1 cellular context compared by ENCODE assay signal in the genomic region with DNA sequence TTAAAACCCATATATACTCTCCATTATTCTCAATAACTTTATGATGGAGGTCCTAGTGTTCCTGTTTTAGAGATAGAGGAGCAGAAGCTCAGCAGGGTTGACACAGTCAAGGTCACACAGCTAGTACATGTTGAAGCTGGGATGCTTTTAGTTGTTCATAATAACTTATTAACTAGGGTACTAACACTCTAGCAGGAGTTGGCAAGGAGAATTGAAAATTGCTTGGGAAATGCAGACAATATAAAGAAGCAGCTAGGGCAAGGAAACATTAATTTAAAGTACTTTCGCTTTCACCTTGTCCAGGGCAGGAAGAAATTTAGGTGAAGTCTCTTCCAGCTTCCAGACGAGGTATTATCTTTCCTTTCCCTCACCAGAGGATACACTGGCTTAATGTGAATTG.
TF ChIP-seq lines count a peak whose summit lies in the region.

No MANE protein-coding gene starts in this region.

TF ChIP-seq in SK-N-SH, 30 proteins besides CTCF, POLR2A, EP300 and RAD21:
- TF ChIP-seq RCOR1 (IDR thresholded peaks at IDR 0.05; ENCODE audit: low read length) = no peak
- TF ChIP-seq YY1 (IDR thresholded peaks at IDR 0.05; ENCODE audit: low read depth) = no peak
- TF ChIP-seq, protein P1, sequence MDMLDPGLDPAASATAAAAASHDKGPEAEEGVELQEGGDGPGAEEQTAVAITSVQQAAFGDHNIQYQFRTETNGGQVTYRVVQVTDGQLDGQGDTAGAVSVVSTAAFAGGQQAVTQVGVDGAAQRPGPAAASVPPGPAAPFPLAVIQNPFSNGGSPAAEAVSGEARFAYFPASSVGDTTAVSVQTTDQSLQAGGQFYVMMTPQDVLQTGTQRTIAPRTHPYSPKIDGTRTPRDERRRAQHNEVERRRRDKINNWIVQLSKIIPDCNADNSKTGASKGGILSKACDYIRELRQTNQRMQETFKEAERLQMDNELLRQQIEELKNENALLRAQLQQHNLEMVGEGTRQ (IDR thresholded peaks at IDR 0.05; ENCODE audit: borderline replicate concordance, low read depth, low read length) = no peak
- TF ChIP-seq NFIC (IDR thresholded peaks at IDR 0.05; ENCODE audit: borderline replicate concordance) = no peak
- TF ChIP-seq MXI1 (IDR thresholded peaks at IDR 0.05; ENCODE audit: low read depth, low read length) = no peak
- TF ChIP-seq, protein P2, sequence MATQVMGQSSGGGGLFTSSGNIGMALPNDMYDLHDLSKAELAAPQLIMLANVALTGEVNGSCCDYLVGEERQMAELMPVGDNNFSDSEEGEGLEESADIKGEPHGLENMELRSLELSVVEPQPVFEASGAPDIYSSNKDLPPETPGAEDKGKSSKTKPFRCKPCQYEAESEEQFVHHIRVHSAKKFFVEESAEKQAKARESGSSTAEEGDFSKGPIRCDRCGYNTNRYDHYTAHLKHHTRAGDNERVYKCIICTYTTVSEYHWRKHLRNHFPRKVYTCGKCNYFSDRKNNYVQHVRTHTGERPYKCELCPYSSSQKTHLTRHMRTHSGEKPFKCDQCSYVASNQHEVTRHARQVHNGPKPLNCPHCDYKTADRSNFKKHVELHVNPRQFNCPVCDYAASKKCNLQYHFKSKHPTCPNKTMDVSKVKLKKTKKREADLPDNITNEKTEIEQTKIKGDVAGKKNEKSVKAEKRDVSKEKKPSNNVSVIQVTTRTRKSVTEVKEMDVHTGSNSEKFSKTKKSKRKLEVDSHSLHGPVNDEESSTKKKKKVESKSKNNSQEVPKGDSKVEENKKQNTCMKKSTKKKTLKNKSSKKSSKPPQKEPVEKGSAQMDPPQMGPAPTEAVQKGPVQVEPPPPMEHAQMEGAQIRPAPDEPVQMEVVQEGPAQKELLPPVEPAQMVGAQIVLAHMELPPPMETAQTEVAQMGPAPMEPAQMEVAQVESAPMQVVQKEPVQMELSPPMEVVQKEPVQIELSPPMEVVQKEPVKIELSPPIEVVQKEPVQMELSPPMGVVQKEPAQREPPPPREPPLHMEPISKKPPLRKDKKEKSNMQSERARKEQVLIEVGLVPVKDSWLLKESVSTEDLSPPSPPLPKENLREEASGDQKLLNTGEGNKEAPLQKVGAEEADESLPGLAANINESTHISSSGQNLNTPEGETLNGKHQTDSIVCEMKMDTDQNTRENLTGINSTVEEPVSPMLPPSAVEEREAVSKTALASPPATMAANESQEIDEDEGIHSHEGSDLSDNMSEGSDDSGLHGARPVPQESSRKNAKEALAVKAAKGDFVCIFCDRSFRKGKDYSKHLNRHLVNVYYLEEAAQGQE (IDR thresholded peaks at IDR 0.05; ENCODE audit: low read depth, low read length) = no peak
- TF ChIP-seq MEF2A (IDR thresholded peaks at IDR 0.05; ENCODE audit: borderline replicate concordance, low read depth) = no peak
- no peak for TF ChIP-seq EZH2phosphoT487 (IDR thresholded peaks at IDR 0.05; ENCODE audit: borderline replicate concordance, low read depth)
- TF ChIP-seq TEAD4 (IDR thresholded peaks at IDR 0.05; ENCODE audit: borderline replicate concordance, insufficient read depth) = no peak
- no peak for TF ChIP-seq RXRA (IDR thresholded peaks at IDR 0.05; ENCODE audit: borderline replicate concordance, low read depth)
